ENCODE assay signal across 15 cellular contexts in genomic region chr19:49631279-49631588, GRCh38. TPM values are rescaled to one million over a fixed set of nuclear protein-coding genes. Genes with fewer than 3 reads are reported as not detected.
DNase-seq lines count a peak whose midpoint lies in the region; ATAC-seq and TF ChIP-seq lines count a peak whose summit lies in the region.
"Had no signal": no experiment of that assay in that cellular context is flagged by ENCODE, and none has a peak within 500 bp of the region (broad histone marks: within the 10 kb centered on the region; RNA-seq: fewer than 3 reads in every experiment).

No MANE protein-coding gene starts in this region.

- intact Hi-C loops in sigmoid colon (cut with DNase I): no loop called here

- H3K27me3 ChIP-seq in gastroesophageal sphincter (no peaks in the 10 kb centered on the region), sigmoid colon (no peaks in the 10 kb centered on the region), tibial nerve (no peaks in the 10 kb centered on the region)
- H3K27me3 ChIP-seq: BE2C had no signal

- H3K27ac ChIP-seq in gastroesophageal sphincter (peak overlapping the region in 2 of 4 donors; percentile 42 to 51), sigmoid colon (peak overlapping the region in 3 of 4 donors; percentile 23 to 61 (median 54)), tibial nerve (peak overlapping the region in 1 of 4 donors; percentile 51)

- H3K9me3 Mint-ChIP-seq in activated CD4-positive, alpha-beta memory T cell treated with anti-CD3 and anti-CD28 coated beads, Interleukin-2, amount 10 ng/mL, durations not matched to agents 7 days and 5 days: no peaks in the 10 kb centered on the region
- H3K9me3 Mint-ChIP-seq: activated T-helper 1 cell treated with anti-CD3 and anti-CD28 coated beads, Interleukin-12 subunit alpha, Interleukin-12 subunit beta, Interleukin-2, Interleukin-4 antibody, amounts not matched to agents 30 ng/mL and 10 ng/mL and 1 ng/mL, durations not matched to agents 14 hours and 24 hours and 36 hours; H9 had no signal

- H3K4me3 Mint-ChIP-seq in activated CD4-positive, alpha-beta memory T cell treated with anti-CD3 and anti-CD28 coated beads, Interleukin-2, amount 10 ng/mL, durations not matched to agents 7 days and 5 days: no peak overlapping the region
- H3K4me3 Mint-ChIP-seq: activated T-helper 1 cell treated with anti-CD3 and anti-CD28 coated beads, Interleukin-12 subunit alpha, Interleukin-12 subunit beta, Interleukin-2, Interleukin-4 antibody, amounts not matched to agents 30 ng/mL and 10 ng/mL and 1 ng/mL, durations not matched to agents 14 hours and 24 hours and 36 hours; H9 had no signal

- WGBS in gastroesophageal sphincter (ENCODE audit: low coverage in 1 of 2), 2 donors: 7% methylated on average over 2 of the region's 6 CpGs; no CpG with 5 or more reads in 1 of the 2 donors
- WGBS in sigmoid colon, 2 donors: 21 to 70% methylated on average over 6 of the region's 6 CpGs
- 41 to 60% methylated on average over 6 of the region's 6 CpGs for WGBS in tibial nerve, 2 donors

- peaks cover 3% of the 10 kb centered on the region for H3K4me1 Mint-ChIP-seq in activated CD4-positive, alpha-beta memory T cell treated with anti-CD3 and anti-CD28 coated beads, Interleukin-2, amount 10 ng/mL, durations not matched to agents 7 days and 5 days

- DNase-seq in DMS 273 (lab: John Stamatoyannopoulos, UW; ENCODE audit: unreplicated experiment): peak; percentile 69
- no peak for DNase-seq in sigmoid colon
- DNase-seq in activated CD8-positive, alpha-beta memory T cell treated with anti-CD3 and anti-CD28 coated beads, Interleukin-2, amount 50 U/mL, for 4 hours: no peak
- no peak for DNase-seq in ACHN
- no peak for DNase-seq in activated CD4-positive, alpha-beta memory T cell treated with anti-CD3 and anti-CD28 coated beads, Interleukin-2, amount 10 ng/mL, durations not matched to agents 7 days and 5 days
- no peak for DNase-seq in tibial nerve (ENCODE audit: low spot score in 2 of 2)
- DNase-seq: BE2C; erythroblast; H9; head of caudate nucleus; NCI-H774; stimulated activated CD4-positive, alpha-beta T cell treated with anti-CD3 and anti-CD28 coated beads, Interleukin-1b, Interleukin-23, amount 100 ng/mL, for 48 hours had no signal

- H3K36me3 ChIP-seq in gastroesophageal sphincter (peaks cover 0 to 32% of the 10 kb centered on the region in 2 donors), sigmoid colon (peaks cover 0 to 32% (median 14%) of the 10 kb centered on the region in 4 donors), tibial nerve (peaks cover 0 to 40% (median 0%) of the 10 kb centered on the region in 3 donors)
- H3K36me3 ChIP-seq: BE2C had no signal

- in situ Hi-C loops in ACHN (cut with HindIII; ENCODE audit: low pct_ligation_motif_present, low pct_unique_long_range_greater_than_20kb, low sequenced_read_pairs): no loop called here

- H3K27me3 Mint-ChIP-seq in activated CD4-positive, alpha-beta memory T cell treated with anti-CD3 and anti-CD28 coated beads, Interleukin-2, amount 10 ng/mL, durations not matched to agents 7 days and 5 days: no peaks in the 10 kb centered on the region

- no peak for TF ChIP-seq POLR2A in gastroesophageal sphincter (IDR thresholded peaks at IDR 0.05)
- no peak for TF ChIP-seq POLR2A in sigmoid colon (IDR thresholded peaks at IDR 0.05)
- TF ChIP-seq POLR2A in tibial nerve (IDR thresholded peaks at IDR 0.05): no peak

- POLR2A ChIA-PET in activated CD4-positive, alpha-beta memory T cell treated with anti-CD3 and anti-CD28 coated beads, Interleukin-2, amount 10 ng/mL, durations not matched to agents 7 days and 5 days (lab: Charles Lee): interaction anchor here (0.8 kb wide), 1 partner anchor 9 kb away, joined by 3 read pairs; no protein-coding TSS in a partner anchor

- H3K9me3 ChIP-seq in gastroesophageal sphincter (no peaks in the 10 kb centered on the region), sigmoid colon (no peaks in the 10 kb centered on the region), tibial nerve (no peaks in the 10 kb centered on the region)
- H3K9me3 ChIP-seq: BE2C had no signal

- no peak for TF ChIP-seq EP300 in gastroesophageal sphincter (IDR thresholded peaks at IDR 0.05)
- no peak for TF ChIP-seq EP300 in sigmoid colon (IDR thresholded peaks at IDR 0.05)
- no peak for TF ChIP-seq EP300 in tibial nerve (IDR thresholded peaks at IDR 0.05)

- H3K36me3 Mint-ChIP-seq in activated CD4-positive, alpha-beta memory T cell treated with anti-CD3 and anti-CD28 coated beads, Interleukin-2, amount 10 ng/mL, durations not matched to agents 7 days and 5 days (ENCODE audit: low read depth): peaks cover 16% of the 10 kb centered on the region

- no peak for TF ChIP-seq CTCF in gastroesophageal sphincter (IDR thresholded peaks at IDR 0.05)
- no peak for TF ChIP-seq CTCF in sigmoid colon (IDR thresholded peaks at IDR 0.05)
- TF ChIP-seq CTCF in tibial nerve (IDR thresholded peaks at IDR 0.05): no peak

- H3K4me1 ChIP-seq in gastroesophageal sphincter (peaks cover 0 to 38% (median 10%) of the 10 kb centered on the region in 3 donors), sigmoid colon (peaks cover 0 to 22% (median 18%) of the 10 kb centered on the region in 4 donors), tibial nerve (peaks cover 0 to 45% (median 11%) of the 10 kb centered on the region in 4 donors)

- H3K4me3 ChIP-seq in gastroesophageal sphincter (no peak overlapping the region), sigmoid colon (no peak overlapping the region), tibial nerve (no peak overlapping the region)

- ATAC-seq in SK-N-SH treated with all-trans-retinoic acid at 6 μM for 48 hours: peak; percentile 28; the same call in 2 of the 3 replicates
- ATAC-seq in gastroesophageal sphincter: peak; percentile 34

- CTCF ChIA-PET in activated CD4-positive, alpha-beta memory T cell treated with anti-CD3 and anti-CD28 coated beads, Interleukin-2, amount 10 ng/mL, durations not matched to agents 7 days and 5 days (lab: Charles Lee): no interaction called here

- H3K27ac Mint-ChIP-seq in activated CD4-positive, alpha-beta memory T cell treated with anti-CD3 and anti-CD28 coated beads, Interleukin-2, amount 10 ng/mL, durations not matched to agents 7 days and 5 days: no peak overlapping the region
- H3K27ac Mint-ChIP-seq: activated T-helper 1 cell treated with anti-CD3 and anti-CD28 coated beads, Interleukin-12 subunit alpha, Interleukin-12 subunit beta, Interleukin-2, Interleukin-4 antibody, amounts not matched to agents 30 ng/mL and 10 ng/mL and 1 ng/mL, durations not matched to agents 14 hours and 24 hours and 36 hours had no signal

TF ChIP-seq in SK-N-SH treated with all-trans-retinoic acid at 6 μM for 48 hours, 23 proteins besides CTCF, POLR2A, EP300 and RAD21 (continues in another document):
- TF ChIP-seq, protein P1, sequence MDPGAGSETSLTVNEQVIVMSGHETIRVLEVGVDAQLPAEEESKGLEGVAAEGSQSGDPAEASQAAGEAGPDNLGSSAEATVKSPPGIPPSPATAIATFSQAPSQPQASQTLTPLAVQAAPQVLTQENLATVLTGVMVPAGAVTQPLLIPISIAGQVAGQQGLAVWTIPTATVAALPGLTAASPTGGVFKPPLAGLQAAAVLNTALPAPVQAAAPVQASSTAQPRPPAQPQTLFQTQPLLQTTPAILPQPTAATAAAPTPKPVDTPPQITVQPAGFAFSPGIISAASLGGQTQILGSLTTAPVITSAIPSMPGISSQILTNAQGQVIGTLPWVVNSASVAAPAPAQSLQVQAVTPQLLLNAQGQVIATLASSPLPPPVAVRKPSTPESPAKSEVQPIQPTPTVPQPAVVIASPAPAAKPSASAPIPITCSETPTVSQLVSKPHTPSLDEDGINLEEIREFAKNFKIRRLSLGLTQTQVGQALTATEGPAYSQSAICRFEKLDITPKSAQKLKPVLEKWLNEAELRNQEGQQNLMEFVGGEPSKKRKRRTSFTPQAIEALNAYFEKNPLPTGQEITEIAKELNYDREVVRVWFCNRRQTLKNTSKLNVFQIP (CRISPR knock-in tag; IDR thresholded peaks at IDR 0.05; ENCODE audit: borderline replicate concordance, low read depth): no peak
- TF ChIP-seq ESRRG (CRISPR knock-in tag; IDR thresholded peaks at IDR 0.05) (no peak), ZC3H10 (CRISPR knock-in tag; IDR thresholded peaks at IDR 0.05) (no peak), ISL1 (CRISPR knock-in tag; IDR thresholded peaks at IDR 0.05) (no peak), RARB (CRISPR knock-in tag; IDR thresholded peaks at IDR 0.05) (no peak), TCF4 (CRISPR knock-in tag; IDR thresholded peaks at IDR 0.05; ENCODE audit: borderline replicate concordance) (no peak)

RNA-seq across cellular contexts. Expression of gene RRAS, which starts 8.7 kb away (rescaled TPM):
- total RNA-seq in gastroesophageal sphincter (100 to 1,000 TPM; 100 to 162 (median 136) TPM), sigmoid colon (100 to 1,000 TPM; 105 to 127 (median 125) TPM), tibial nerve (100 to 1,000 TPM in 3 of 4 donors, 10 to 100 TPM in 1; 81.6 to 190 (median 162) TPM)
- polyA plus RNA-seq in sigmoid colon: 100 to 1,000 TPM in 2 of 3 donors, 10 to 100 TPM in 1; 79.8 to 139 (median 130) TPM
- 10 to 100 TPM; 17.8 to 18.1 TPM for total RNA-seq in activated CD4-positive, alpha-beta memory T cell treated with anti-CD3 and anti-CD28 coated beads, Interleukin-2, amount 10 ng/mL, durations not matched to agents 7 days and 5 days

RNA-seq across cellular contexts. Expression of gene SCAF1, which starts 10.8 kb away (rescaled TPM):
- 10 to 100 TPM; 18.2 to 37.5 (median 18.5) TPM for total RNA-seq in gastroesophageal sphincter
- total RNA-seq in sigmoid colon: 10 to 100 TPM; 10.9 to 21.3 (median 12.5) TPM
- 10 to 100 TPM in 2 of 3 donors, 1 to 10 TPM in 1; 9.0 to 30.8 (median 16.0) TPM for polyA plus RNA-seq in sigmoid colon
- 10 to 100 TPM; 65.3 to 66.4 TPM for total RNA-seq in activated CD4-positive, alpha-beta memory T cell treated with anti-CD3 and anti-CD28 coated beads, Interleukin-2, amount 10 ng/mL, durations not matched to agents 7 days and 5 days
- 10 to 100 TPM; 20.1 to 53.7 (median 31.1) TPM for total RNA-seq in tibial nerve

RNA-seq across cellular contexts. Expression of gene IRF3, which starts 34.4 kb away (rescaled TPM):
- total RNA-seq in gastroesophageal sphincter: 10 to 100 TPM; 29.2 to 68.6 (median 39.9) TPM
- total RNA-seq in sigmoid colon: 10 to 100 TPM; 28.2 to 59.1 (median 32.6) TPM
- polyA plus RNA-seq in sigmoid colon: 100 to 1,000 TPM in 1 of 3 donors, 10 to 100 TPM in 2; 50.9 to 125 (median 64.9) TPM
- total RNA-seq in activated CD4-positive, alpha-beta memory T cell treated with anti-CD3 and anti-CD28 coated beads, Interleukin-2, amount 10 ng/mL, durations not matched to agents 7 days and 5 days: 100 to 1,000 TPM; 163 to 174 TPM
- total RNA-seq in tibial nerve: 10 to 100 TPM; 41.4 to 85.2 (median 72.4) TPM

RNA-seq across cellular contexts. Expression of gene BCL2L12, which starts 34.5 kb away (rescaled TPM):
- total RNA-seq in gastroesophageal sphincter: 1 to 10 TPM; 3.3 to 7.9 (median 6.4) TPM
- total RNA-seq in sigmoid colon: 1 to 10 TPM; 4.6 to 9.2 (median 6.5) TPM
- 10 to 100 TPM in 2 of 3 donors, 1 to 10 TPM in 1; 9.0 to 43.6 (median 10.2) TPM for polyA plus RNA-seq in sigmoid colon
- total RNA-seq in activated CD4-positive, alpha-beta memory T cell treated with anti-CD3 and anti-CD28 coated beads, Interleukin-2, amount 10 ng/mL, durations not matched to agents 7 days and 5 days: 10 to 100 TPM; 71.2 to 74.3 TPM
- 1 to 10 TPM; 4.7 to 6.8 (median 5.8) TPM for total RNA-seq in tibial nerve

RNA-seq across cellular contexts. Expression of gene PRR12, which starts 40.3 kb away (rescaled TPM):
- 10 to 100 TPM in 3 of 4 donors, 1 to 10 TPM in 1; 9.3 to 24.1 (median 14.8) TPM for total RNA-seq in gastroesophageal sphincter
- 10 to 100 TPM in 1 of 4 donors, 1 to 10 TPM in 3; 5.4 to 16.1 (median 6.1) TPM for total RNA-seq in sigmoid colon
- 10 to 100 TPM in 1 of 3 donors, 1 to 10 TPM in 2; 3.0 to 20.4 (median 4.2) TPM for polyA plus RNA-seq in sigmoid colon
- total RNA-seq in activated CD4-positive, alpha-beta memory T cell treated with anti-CD3 and anti-CD28 coated beads, Interleukin-2, amount 10 ng/mL, durations not matched to agents 7 days and 5 days: 10 to 100 TPM; 33.0 to 36.2 TPM
- 10 to 100 TPM; 11.6 to 32.7 (median 18.1) TPM for total RNA-seq in tibial nerve

Comparison
In these comparisons a context has a peak if more than half of its experiments do, and no peak if none do; other contexts are left out.
1. RNA of gene RRAS, which starts 8.7 kb away (total RNA-seq): 81.6 to 190 TPM in tibial nerve, 100 to 162 TPM in gastroesophageal sphincter and 105 to 127 TPM in sigmoid colon; 17.8 to 18.1 TPM in activated CD4-positive, alpha-beta memory T cell treated with anti-CD3 and anti-CD28 coated beads, Interleukin-2, amount 10 ng/mL, durations not matched to agents 7 days and 5 days; every median in the first group is over 4 times any median in the second.